In the genomic region with DNA sequence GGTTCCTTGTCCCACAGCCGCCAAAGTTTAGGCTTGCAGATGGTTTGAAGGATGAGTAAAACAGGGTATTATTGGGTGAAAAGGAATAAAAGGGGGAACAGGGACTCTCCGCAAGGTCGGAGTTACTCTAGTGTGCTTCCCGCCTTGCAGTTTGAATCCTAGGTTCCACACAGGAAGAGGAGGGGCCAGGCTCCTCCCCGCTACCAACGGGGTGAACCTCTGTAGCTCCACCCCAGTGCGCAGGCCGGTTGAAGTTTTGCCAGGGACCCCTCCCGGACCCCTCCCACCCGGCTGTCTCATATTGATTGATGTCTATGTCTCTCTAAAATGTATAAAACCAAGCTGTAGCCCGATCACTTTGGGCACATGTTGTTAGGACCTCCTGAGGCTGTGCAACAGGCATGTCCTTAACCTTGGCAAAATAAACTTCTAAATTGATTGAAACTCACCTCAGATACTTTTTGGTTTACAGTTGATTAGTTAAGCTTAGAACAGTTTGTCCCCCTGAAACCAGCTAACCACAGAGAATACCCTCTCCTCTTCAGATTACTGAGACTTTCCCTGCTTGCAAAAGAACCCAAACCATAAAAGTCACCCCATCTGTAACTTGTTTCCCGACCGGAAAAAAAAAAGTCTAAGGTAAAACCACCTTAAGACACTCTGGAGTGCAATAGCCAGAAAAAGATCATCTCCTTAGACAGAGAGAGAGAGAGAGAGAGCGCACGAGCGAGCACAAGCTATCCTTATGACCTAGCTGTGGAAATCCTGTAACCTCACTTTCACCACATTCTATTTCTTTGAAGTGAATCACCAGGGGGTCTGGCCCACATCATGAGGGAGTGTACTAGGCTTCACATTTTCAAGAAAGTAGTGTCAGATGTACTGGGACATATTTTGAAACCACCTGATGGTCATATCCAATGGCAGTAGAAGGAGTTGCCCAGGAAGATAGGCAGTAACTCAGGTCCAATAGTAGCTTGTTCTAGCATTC, we compare ENCODE assay signal across 8 cellular contexts. TPM values are rescaled to one million over a fixed set of nuclear protein-coding genes. Genes with fewer than 3 reads are reported as not detected.
DNase-seq lines count a peak whose midpoint lies in the region; ATAC-seq, FAIRE-seq and TF ChIP-seq lines count a peak whose summit lies in the region.

No MANE protein-coding gene starts in this region.

- no peaks in the 10 kb centered on the region for H3K36me3 ChIP-seq in keratinocyte (ENCODE audit: control insufficient read depth in 2 of 2, extremely low read depth in 1 of 2, insufficient read depth in 2 of 2, low read length in 2 of 2)

- H3K27ac ChIP-seq in keratinocyte (ENCODE audit: control insufficient read depth, insufficient read depth, low read length) = no peak overlapping the region

- H3K4me1 ChIP-seq in keratinocyte (ENCODE audit: control insufficient read depth, extremely low read depth, insufficient read depth, low read length) = peaks cover 4% of the 10 kb centered on the region

- dilution Hi-C loops in keratinocyte (cut with MboI; ENCODE audit: extremely low pct_ligation_motif_present, low sequenced_read_pairs) = no loop called here

- peak overlapping the region; percentile 48 for H3K4me2 ChIP-seq in keratinocyte (ENCODE audit: control insufficient read depth, extremely low read depth, insufficient read depth, low read depth, low read length)

- peak overlapping the region; percentile 26 for H2AFZ ChIP-seq in keratinocyte (ENCODE audit: control insufficient read depth, low read length)

- ATAC-seq in GM21786 (IDR thresholded peaks at IDR 0.05; ENCODE audit: unreplicated experiment) = peak; percentile 71
- ATAC-seq in GM19467 (IDR thresholded peaks at IDR 0.05; ENCODE audit: unreplicated experiment) = no peak

- TF ChIP-seq CTCF in GM13977 (IDR thresholded peaks at IDR 0.05; ENCODE audit: extremely low read depth, insufficient read depth, missing control alignments) = no peak
- TF ChIP-seq CTCF in keratinocyte (optimal IDR thresholded peaks at IDR 0.05 in 1 of 3, IDR thresholded peaks at IDR 0.05 in 1 of 3, conservative IDR thresholded peaks at IDR 0.05 in 1 of 3; ENCODE audit: extremely low read depth in 1 of 3, insufficient read depth in 2 of 3, low read length in 3 of 3) = no peak

- no peak overlapping the region for H3K9ac ChIP-seq in keratinocyte (ENCODE audit: control insufficient read depth, extremely low read depth, insufficient read depth, low read length)

- in situ Hi-C loops in GM13977 (cut with MboI; ENCODE audit: low pct_unique_long_range_greater_than_20kb, low sequenced_read_pairs, unreplicated experiment) = no loop called here

- H3K4me3 ChIP-seq in keratinocyte (ENCODE audit: control insufficient read depth in 2 of 3, extremely low read depth in 1 of 3, insufficient read depth in 2 of 3, low read depth in 1 of 3, low read length in 3 of 3) = no peak overlapping the region

- no peaks in the 10 kb centered on the region for H3K79me2 ChIP-seq in keratinocyte (ENCODE audit: control insufficient read depth, insufficient read depth, low read length)

- H3K9me3 ChIP-seq in keratinocyte (ENCODE audit: control insufficient read depth, low read depth, low read length) = no peaks in the 10 kb centered on the region

- no peaks in the 10 kb centered on the region for H4K20me1 ChIP-seq in keratinocyte (ENCODE audit: control insufficient read depth, extremely low read depth, insufficient read depth, low read length)

- H3K9me1 ChIP-seq in keratinocyte (ENCODE audit: control insufficient read depth, extremely low read depth, insufficient read depth, low read length) = no peaks in the 10 kb centered on the region

- no peaks in the 10 kb centered on the region for H3K27me3 ChIP-seq in keratinocyte (ENCODE audit: control insufficient read depth, extremely low read depth, insufficient read depth, low read length)

- DNase-seq in GM13977 (ENCODE audit: low spot score) (peak; percentile 68), NCI-H69 (lab: John Stamatoyannopoulos, UW) (peak; percentile 2), keratinocyte (ENCODE audit: low read depth, low spot score) (no peak), COLO668 (lab: John Stamatoyannopoulos, UW; ENCODE audit: unreplicated experiment) (no peak)
- DNase-seq in effector CD4-positive, alpha-beta T cell = no peak
- no peak for DNase-seq in activated CD8-positive, alpha-beta memory T cell treated with anti-CD3 and anti-CD28 coated beads for 24 hours

- no peak for FAIRE-seq in keratinocyte (lab: Jason Lieb, UNC)

RNA-seq across cellular contexts. Expression of gene GTF2F2, which starts 11.3 kb away (rescaled TPM):
- 31.4 to 55.5 TPM (median 37.6 TPM) in 3 replicates for polyA plus RNA-seq in keratinocyte
- 19.2 TPM for polyA plus RNA-seq in keratinocyte (2011; ENCODE audit: low read depth)
- polyA plus RNA-seq in keratinocyte (2011; cell fraction: cytosol; rRNA removed) = 40.2 and 59.8 TPM in 2 replicates
- 34.9 and 53.7 TPM in 2 replicates for polyA plus RNA-seq in keratinocyte (2011; cell fraction: nucleus; rRNA removed)
- polyA plus RNA-seq in keratinocyte (2012; ENCODE audit: low replicate concordance) = 42.6 and 44.6 TPM in 2 replicates
- polyA minus RNA-seq in keratinocyte = 2.4 to 17.2 TPM (median 7.2 TPM) in 3 replicates
- polyA minus RNA-seq in keratinocyte (2011; cell fraction: cytosol; rRNA and poly(A)+ RNA removed) = 26.3 TPM
- polyA minus RNA-seq in keratinocyte (2011; cell fraction: nucleus; rRNA and poly(A)+ RNA removed) = 17.0 and 30.7 TPM in 2 replicates

Comparison
In these comparisons a context has a peak if more than half of its experiments do, and no peak if none do; other contexts are left out.
1. DNase-seq: peak in GM13977 (single experiment) and NCI-H69 (single experiment); none in keratinocyte (single experiment), effector CD4-positive, alpha-beta T cell (single experiment), activated CD8-positive, alpha-beta memory T cell treated with anti-CD3 and anti-CD28 coated beads for 24 hours (single experiment) and COLO668 (single experiment).